Comparison of ENCODE assay signal across 20 cellular contexts in the genomic region with DNA sequence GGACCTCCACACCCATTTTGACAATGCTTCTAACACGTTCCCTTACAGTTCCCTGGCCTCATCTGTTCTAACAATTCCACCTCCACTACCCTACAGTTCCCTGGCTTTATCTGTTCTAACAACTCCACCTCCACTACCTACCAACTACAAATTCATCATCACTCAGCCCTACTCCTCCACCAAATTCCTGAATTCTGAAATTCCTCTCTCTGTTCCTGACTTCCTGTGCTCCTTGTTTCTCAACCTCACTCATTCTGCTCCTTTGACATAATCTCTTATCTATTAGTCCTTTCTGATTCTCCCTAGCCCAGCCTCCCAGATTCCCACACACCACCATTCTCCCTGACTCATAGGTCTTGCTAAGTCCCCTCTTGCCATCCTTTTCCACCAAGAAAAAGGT. TPM values are rescaled to one million over a fixed set of nuclear protein-coding genes. Genes with fewer than 3 reads are reported as not detected.
"Had no signal": no experiment of that assay in that cellular context is flagged by ENCODE, and none has a peak within 500 bp of the region (broad histone marks: within the 10 kb centered on the region; RNA-seq: fewer than 3 reads in every experiment).

No MANE protein-coding gene starts in this region.

- H3K27ac Mint-ChIP-seq: activated CD4-positive, alpha-beta T cell treated with anti-CD3 and anti-CD28 coated beads, Interleukin-2, amount 10 ng/mL, durations not matched to agents 24 days and 14 days; activated naive CD4-positive, alpha-beta T cell treated with anti-CD3 and anti-CD28 coated beads, Interleukin-2, amount 10 ng/mL, durations not matched to agents 7 days and 5 days; activated T-helper 2 cell treated with anti-CD3 and anti-CD28 coated beads, Interferon-gamma antibody, Interleukin-2, Interleukin-4, amounts not matched to agents 10 μg/mL and 5 μg/mL and 100 μg/mL, durations not matched to agents 14 hours and 24 hours and 36 hours; brain; dendritic cell treated with granulocyte-macrophage colony-stimulating factor and Interleukin-4, amounts not matched to agents 40 ng/mL and 50 ng/mL, for 4 days; T-helper 1 cell treated with Interleukin-12 subunit alpha and Interleukin-12 subunit beta and Interleukin-4 antibody, amounts not matched to agents 30 μg/mL and 1 μg/mL, for 36 hours; WTC11 had no signal

- H3K4me1 Mint-ChIP-seq: activated CD4-positive, alpha-beta T cell treated with anti-CD3 and anti-CD28 coated beads, Interleukin-2, amount 10 ng/mL, durations not matched to agents 24 days and 14 days; activated naive CD4-positive, alpha-beta T cell treated with anti-CD3 and anti-CD28 coated beads, Interleukin-2, amount 10 ng/mL, durations not matched to agents 7 days and 5 days; brain had no signal

- ATAC-seq: stimulated activated naive CD8-positive, alpha-beta T cell treated with anti-CD3 and anti-CD28 coated beads, Interleukin-15, Interleukin-2, amounts not matched to agents 100 U/mL and 50 U/mL, for 24 hours; WTC11 had no signal

- H3K9me3 ChIP-seq: adrenal gland, left ventricle myocardium inferior, suprapubic skin had no signal

- H3K36me3 ChIP-seq: adrenal gland, left ventricle myocardium inferior, suprapubic skin had no signal

- H3K36me3 Mint-ChIP-seq: activated naive CD4-positive, alpha-beta T cell treated with anti-CD3 and anti-CD28 coated beads, Interleukin-2, amount 10 ng/mL, durations not matched to agents 7 days and 5 days; brain; WTC11 had no signal

- H3K4me1 ChIP-seq: adrenal gland, left ventricle myocardium inferior, suprapubic skin had no signal

- H3K9me3 Mint-ChIP-seq: activated CD4-positive, alpha-beta T cell treated with anti-CD3 and anti-CD28 coated beads, Interleukin-2, amount 10 ng/mL, durations not matched to agents 24 days and 14 days; activated naive CD4-positive, alpha-beta T cell treated with anti-CD3 and anti-CD28 coated beads, Interleukin-2, amount 10 ng/mL, durations not matched to agents 7 days and 5 days; activated T-helper 2 cell treated with anti-CD3 and anti-CD28 coated beads, Interferon-gamma antibody, Interleukin-2, Interleukin-4, amounts not matched to agents 10 μg/mL and 5 μg/mL and 100 μg/mL, durations not matched to agents 14 hours and 24 hours and 36 hours; brain; dendritic cell treated with granulocyte-macrophage colony-stimulating factor and Interleukin-4, amounts not matched to agents 40 ng/mL and 50 ng/mL, for 4 days; T-helper 1 cell treated with Interleukin-12 subunit alpha and Interleukin-12 subunit beta and Interleukin-4 antibody, amounts not matched to agents 30 μg/mL and 1 μg/mL, for 36 hours; WTC11 had no signal

- H3K27ac ChIP-seq: adrenal gland, left ventricle myocardium inferior, suprapubic skin had no signal

- H3K27me3 Mint-ChIP-seq: activated CD4-positive, alpha-beta T cell treated with anti-CD3 and anti-CD28 coated beads, Interleukin-2, amount 10 ng/mL, durations not matched to agents 24 days and 14 days; activated naive CD4-positive, alpha-beta T cell treated with anti-CD3 and anti-CD28 coated beads, Interleukin-2, amount 10 ng/mL, durations not matched to agents 7 days and 5 days had no signal

- DNase-seq: activated CD4-positive, alpha-beta T cell treated with anti-CD3 and anti-CD28 coated beads, Interleukin-2, amount 10 ng/mL, durations not matched to agents 24 days and 14 days; activated naive CD4-positive, alpha-beta T cell treated with anti-CD3 and anti-CD28 coated beads, Interleukin-2, amount 10 ng/mL, durations not matched to agents 7 days and 5 days; activated T-cell treated with anti-CD3 and anti-CD28 coated beads for 4 hours; adrenal gland; cerebellar nuclear complex; left ventricle myocardium inferior; stimulated activated CD4-positive, alpha-beta T cell treated with anti-CD3 and anti-CD28 coated beads, Interleukin-12 subunit alpha, Interleukin-12 subunit beta, amount 100 ng/mL, for 4 hours; stimulated activated naive CD8-positive, alpha-beta T cell treated with anti-CD3 and anti-CD28 coated beads, Interleukin-15, Interleukin-2, amounts not matched to agents 100 U/mL and 50 U/mL, for 24 hours had no signal

- H3K27me3 ChIP-seq: adrenal gland, suprapubic skin had no signal

- H3K4me3 ChIP-seq: adrenal gland, left ventricle myocardium inferior, suprapubic skin had no signal

- H3K4me3 Mint-ChIP-seq: activated CD4-positive, alpha-beta T cell treated with anti-CD3 and anti-CD28 coated beads, Interleukin-2, amount 10 ng/mL, durations not matched to agents 24 days and 14 days; activated naive CD4-positive, alpha-beta T cell treated with anti-CD3 and anti-CD28 coated beads, Interleukin-2, amount 10 ng/mL, durations not matched to agents 7 days and 5 days; brain; dendritic cell treated with granulocyte-macrophage colony-stimulating factor and Interleukin-4, amounts not matched to agents 40 ng/mL and 50 ng/mL, for 4 days; T-helper 1 cell treated with Interleukin-12 subunit alpha and Interleukin-12 subunit beta and Interleukin-4 antibody, amounts not matched to agents 30 μg/mL and 1 μg/mL, for 36 hours; WTC11 had no signal

RNA-seq across cellular contexts. Expression of gene UPK1B, which starts 22.5 kb away (rescaled TPM):
- total RNA-seq: activated CD4-positive, alpha-beta T cell treated with anti-CD3 and anti-CD28 coated beads, Interleukin-2, amount 10 ng/mL, durations not matched to agents 24 days and 14 days; activated CD8-positive, alpha-beta memory T cell treated with anti-CD3 and anti-CD28 coated beads for 36 hours; activated T-helper 2 cell treated with anti-CD3 and anti-CD28 coated beads, Interferon-gamma antibody, Interleukin-2, Interleukin-4, amounts not matched to agents 10 μg/mL and 5 μg/mL and 100 μg/mL, durations not matched to agents 14 hours and 24 hours and 36 hours; adrenal gland; left ventricle myocardium inferior; pulmonary artery endothelial cell had no signal
- polyA plus RNA-seq: neural cell had no signal

RNA-seq across cellular contexts. Expression of gene TEX55, which starts 49.9 kb away (rescaled TPM):
- total RNA-seq: activated CD4-positive, alpha-beta T cell treated with anti-CD3 and anti-CD28 coated beads, Interleukin-2, amount 10 ng/mL, durations not matched to agents 24 days and 14 days; activated CD8-positive, alpha-beta memory T cell treated with anti-CD3 and anti-CD28 coated beads for 36 hours; activated T-helper 2 cell treated with anti-CD3 and anti-CD28 coated beads, Interferon-gamma antibody, Interleukin-2, Interleukin-4, amounts not matched to agents 10 μg/mL and 5 μg/mL and 100 μg/mL, durations not matched to agents 14 hours and 24 hours and 36 hours; adrenal gland; fibroblast of villous mesenchyme; left ventricle myocardium inferior; osteocyte; pulmonary artery endothelial cell; suprapubic skin; ureter; WTC11 had no signal
- polyA plus RNA-seq: adrenal gland, neural cell had no signal
